ENCODE assay signal across 11 cellular contexts in genomic region chr2:98833172-98833916, GRCh38.
DNase-seq lines count a peak whose midpoint lies in the region; ATAC-seq and TF ChIP-seq lines count a peak whose summit lies in the region.
"Had no signal": no experiment of that assay in that cellular context is flagged by ENCODE, and none has a peak within 500 bp of the region (broad histone marks: within the 10 kb centered on the region; RNA-seq: fewer than 3 reads in every experiment).

No MANE protein-coding gene starts in this region.

- peaks cover 72% of the 10 kb centered on the region for H3K4me1 ChIP-seq in DND-41 (ENCODE audit: insufficient read depth, low read length)

- intact Hi-C loops in Right ventricle myocardium superior (cut with DNase I): no loop called here

- no peak overlapping the region for H3K4me3 ChIP-seq in DND-41 (ENCODE audit: low read depth in 1 of 2, low read length in 2 of 2)
- H3K4me3 ChIP-seq: dorsolateral prefrontal cortex, SK-N-MC had no signal

- H3K4me3 Mint-ChIP-seq in activated CD8-positive, alpha-beta T cell treated with anti-CD3 and anti-CD28 coated beads, Interleukin-2, amount 10 ng/mL, durations not matched to agents 7 days and 5 days: no peak overlapping the region
- H3K4me3 Mint-ChIP-seq: activated B cell treated with CpG ODN at 0.5 μM for 24 hours had no signal

- no peaks in the 10 kb centered on the region for H3K36me3 Mint-ChIP-seq in activated CD8-positive, alpha-beta T cell treated with anti-CD3 and anti-CD28 coated beads, Interleukin-2, amount 10 ng/mL, durations not matched to agents 7 days and 5 days (ENCODE audit: low read depth)

- POLR2A ChIA-PET in activated CD8-positive, alpha-beta T cell treated with anti-CD3 and anti-CD28 coated beads, Interleukin-2, amount 10 ng/mL, durations not matched to agents 7 days and 5 days (lab: Charles Lee): no interaction called here

- CTCF ChIA-PET in activated CD8-positive, alpha-beta T cell treated with anti-CD3 and anti-CD28 coated beads, Interleukin-2, amount 10 ng/mL, durations not matched to agents 7 days and 5 days (lab: Charles Lee): interaction anchor here (1.0 to 7.2 kb wide), 3 partner anchors 9 to 184 kb away, joined by 3 to 49 read pairs (median 5); no protein-coding TSS in a partner anchor

- no peaks in the 10 kb centered on the region for H3K36me3 ChIP-seq in DND-41 (ENCODE audit: insufficient read depth, low read length)

- no peaks in the 10 kb centered on the region for H3K9me3 Mint-ChIP-seq in activated CD8-positive, alpha-beta T cell treated with anti-CD3 and anti-CD28 coated beads, Interleukin-2, amount 10 ng/mL, durations not matched to agents 7 days and 5 days (ENCODE audit: insufficient read depth)
- H3K9me3 Mint-ChIP-seq: activated B cell treated with CpG ODN at 0.5 μM for 24 hours had no signal

- no peak overlapping the region for H2AFZ ChIP-seq in DND-41 (ENCODE audit: low read depth, low read length)

- DNase-seq in DND-41 (no peak), Right ventricle myocardium superior (peak; percentile 56), pulmonary artery endothelial cell (ENCODE audit: low read depth, low spot score) (peak; percentile 59), NCI-H774 (lab: John Stamatoyannopoulos, UW) (no peak), SW480 (ENCODE audit: low spot score) (no peak)
- DNase-seq in activated CD8-positive, alpha-beta T cell treated with anti-CD3 and anti-CD28 coated beads, Interleukin-2, amount 10 ng/mL, durations not matched to agents 7 days and 5 days: no peak
- DNase-seq: activated B cell treated with CpG ODN at 0.5 μM for 24 hours, dorsolateral prefrontal cortex, NCI-H1092 had no signal

- H3K79me2 ChIP-seq in DND-41 (ENCODE audit: insufficient read depth, low read length): no peaks in the 10 kb centered on the region

- H3K27ac ChIP-seq in DND-41 (ENCODE audit: low read length): peak overlapping the region; percentile 39; the same call in 1 of the 2 replicates
- H3K27ac ChIP-seq: SK-N-MC had no signal

- peaks cover 73% of the 10 kb centered on the region for H3K4me1 Mint-ChIP-seq in activated CD8-positive, alpha-beta T cell treated with anti-CD3 and anti-CD28 coated beads, Interleukin-2, amount 10 ng/mL, durations not matched to agents 7 days and 5 days (ENCODE audit: low read depth)

- no peaks in the 10 kb centered on the region for H3K27me3 ChIP-seq in DND-41 (ENCODE audit: insufficient read depth, low read length, poor library complexity)
- H3K27me3 ChIP-seq: dorsolateral prefrontal cortex had no signal

- H3K9ac ChIP-seq in DND-41 (ENCODE audit: low read depth, low read length): no peak overlapping the region

- TF ChIP-seq CTCF in DND-41 (IDR thresholded peaks at IDR 0.05; ENCODE audit: borderline replicate concordance, extremely low read depth, low read length, poor library complexity, severe bottlenecking): no peak

- no peaks in the 10 kb centered on the region for H3K27me3 Mint-ChIP-seq in activated CD8-positive, alpha-beta T cell treated with anti-CD3 and anti-CD28 coated beads, Interleukin-2, amount 10 ng/mL, durations not matched to agents 7 days and 5 days (ENCODE audit: low read depth)
- H3K27me3 Mint-ChIP-seq: activated B cell treated with CpG ODN at 0.5 μM for 24 hours had no signal

- H3K9me3 ChIP-seq in DND-41 (ENCODE audit: insufficient read depth, low read length, severe bottlenecking): no peaks in the 10 kb centered on the region

- peak overlapping the region; percentile 63 for H3K27ac Mint-ChIP-seq in activated CD8-positive, alpha-beta T cell treated with anti-CD3 and anti-CD28 coated beads, Interleukin-2, amount 10 ng/mL, durations not matched to agents 7 days and 5 days
- H3K27ac Mint-ChIP-seq: activated B cell treated with CpG ODN at 0.5 μM for 24 hours had no signal

- ATAC-seq in DND-41 (ENCODE audit: insufficient read depth, low read depth) (no peak), Right ventricle myocardium superior (ENCODE audit: poor library complexity) (peak; percentile 64), GM18858 (IDR thresholded peaks at IDR 0.05; ENCODE audit: unreplicated experiment) (no peak)
- no peak for ATAC-seq in activated CD8-positive, alpha-beta T cell treated with anti-CD3 and anti-CD28 coated beads, Interleukin-2, amount 10 ng/mL, durations not matched to agents 7 days and 5 days

- H3K4me2 ChIP-seq in DND-41 (ENCODE audit: insufficient read depth, low read length): no peak overlapping the region

- H4K20me1 ChIP-seq in DND-41 (ENCODE audit: insufficient read depth, low read length): no peaks in the 10 kb centered on the region

Comparison
In these comparisons a context has a peak if more than half of its experiments do, and no peak if none do; other contexts are left out.
1. DNase-seq: peak in Right ventricle myocardium superior (single experiment) and pulmonary artery endothelial cell (single experiment); none in DND-41 (single experiment), activated CD8-positive, alpha-beta T cell treated with anti-CD3 and anti-CD28 coated beads, Interleukin-2, amount 10 ng/mL, durations not matched to agents 7 days and 5 days (single experiment), NCI-H774 (single experiment) and SW480 (single experiment).